ENCODE assay signal across 9 cellular contexts in genomic region chr3:49703443-49703927, GRCh38. TPM values are rescaled to one million over a fixed set of nuclear protein-coding genes. Genes with fewer than 3 reads are reported as not detected.
DNase-seq lines count a peak whose midpoint lies in the region; ATAC-seq and TF ChIP-seq lines count a peak whose summit lies in the region.
"Had no signal": no experiment of that assay in that cellular context is flagged by ENCODE, and none has a peak within 500 bp of the region (broad histone marks: within the 10 kb centered on the region; RNA-seq: fewer than 3 reads in every experiment).

No MANE protein-coding gene starts in this region.

- no peak overlapping the region for H3K27ac ChIP-seq in GM23338 (ENCODE audit: low read depth)

- CTCF ChIA-PET in WTC11 (lab: Charles Lee) = interaction anchor here (0.5 to 3.7 kb wide), 12 partner anchors 9 to 207 kb away, joined by 3 to 49 read pairs (median 6); partner anchors contain the start of genes AMIGO3, GMPPB, INKA1 and IP6K1

- ATAC-seq in GM23338 = peak; percentile 89
- ATAC-seq in WTC11 = peak; percentile 91
- peak; percentile 83 for ATAC-seq in left lobe of liver
- no peak for ATAC-seq in HG03457 (IDR thresholded peaks at IDR 0.05; ENCODE audit: unreplicated experiment)

- peaks cover 24% of the 10 kb centered on the region for H3K27me3 Mint-ChIP-seq in GM23338 (ENCODE audit: insufficient read depth, low read depth, poor library complexity)
- no peaks in the 10 kb centered on the region for H3K27me3 Mint-ChIP-seq in WTC11 (ENCODE audit: low read depth)
- H3K27me3 Mint-ChIP-seq: activated naive CD4-positive, alpha-beta T cell treated with anti-CD3 and anti-CD28 coated beads, Interleukin-2, amount 50 U/mL, for 24 hours had no signal

- no peaks in the 10 kb centered on the region; the same call in 1 of the 2 replicates for H3F3A ChIP-seq in GM23338 (replicated peaks; ENCODE audit: low read depth)

- no peaks in the 10 kb centered on the region for H3K79me2 ChIP-seq in GM23338 (replicated peaks; ENCODE audit: insufficient read depth)

- POLR2A ChIA-PET in WTC11 (lab: Charles Lee) = interaction anchor here (0.6 to 1.0 kb wide), 2 partner anchors 15 to 218 kb away, joined by 3 to 4 read pairs; no protein-coding TSS in a partner anchor

- H3K4me1 Mint-ChIP-seq in GM23338 (peaks cover 18% of the 10 kb centered on the region), WTC11 (peaks cover 16% of the 10 kb centered on the region)
- H3K4me1 Mint-ChIP-seq: activated naive CD4-positive, alpha-beta T cell treated with anti-CD3 and anti-CD28 coated beads, Interleukin-2, amount 50 U/mL, for 24 hours had no signal

- peak; percentile 71 to 93 for TF ChIP-seq CTCF in GM23338 (conservative IDR thresholded peaks at IDR 0.05; ENCODE audit: low read depth in 2 of 2)
- peak; percentile 70 for TF ChIP-seq CTCF in WTC11 (IDR thresholded peaks at IDR 0.05)

- no peaks in the 10 kb centered on the region for H3K36me3 ChIP-seq in GM23338 (ENCODE audit: insufficient read depth)

- H3K36me3 Mint-ChIP-seq in GM23338 (ENCODE audit: low read depth) = peaks cover 15% of the 10 kb centered on the region
- peaks cover 3% of the 10 kb centered on the region for H3K36me3 Mint-ChIP-seq in WTC11

- no peaks in the 10 kb centered on the region for H3K9me3 Mint-ChIP-seq in GM23338
- no peaks in the 10 kb centered on the region for H3K9me3 Mint-ChIP-seq in WTC11
- H3K9me3 Mint-ChIP-seq: activated naive CD4-positive, alpha-beta T cell treated with anti-CD3 and anti-CD28 coated beads, Interleukin-2, amount 50 U/mL, for 24 hours had no signal

- H3K9me2 ChIP-seq in GM23338 (ENCODE audit: insufficient read depth) = no peaks in the 10 kb centered on the region

- H3K4me3 Mint-ChIP-seq in GM23338 (no peak overlapping the region), WTC11 (no peak overlapping the region)
- H3K4me3 Mint-ChIP-seq: activated naive CD4-positive, alpha-beta T cell treated with anti-CD3 and anti-CD28 coated beads, Interleukin-2, amount 50 U/mL, for 24 hours had no signal

- H3K4me2 ChIP-seq in GM23338 = no peak overlapping the region

- DNase-seq in DMS153 treated with DMSO at 0.1 percent for 48 hours (lab: John Stamatoyannopoulos, UW; ENCODE audit: unreplicated experiment) = peak; percentile 1
- DNase-seq in GM23338 (ENCODE audit: low spot score) = peak; percentile 81
- DNase-seq in NCI-H2029 treated with DMSO at 0.1 percent for 48 hours (lab: John Stamatoyannopoulos, UW) = peak; percentile 28
- DNase-seq in WTC11 (ENCODE audit: low spot score) = peak; percentile 75
- DNase-seq in central memory CD4-positive, alpha-beta T cell = peak; percentile 60
- no peak for DNase-seq in left lobe of liver (ENCODE audit: low spot score)
- DNase-seq in stimulated activated CD4-positive, alpha-beta T cell treated with anti-CD3 and anti-CD28 coated beads, TNF-alpha, amount 100 ng/mL, for 4 hours (ENCODE audit: low read depth in 3 of 3) = peak in 2 of 3 experiments; percentile 40 to 50

- H2AFZ ChIP-seq in GM23338 = no peak overlapping the region

- no peak overlapping the region for H3K4me3 ChIP-seq in GM23338

- H3K27ac Mint-ChIP-seq in GM23338 (0 out of 2 replicates have a peak overlapping the region, but pooled peaks have one; percentile 40), WTC11 (no peak overlapping the region; the same call in 1 of the 2 replicates)
- H3K27ac Mint-ChIP-seq: activated naive CD4-positive, alpha-beta T cell treated with anti-CD3 and anti-CD28 coated beads, Interleukin-2, amount 50 U/mL, for 24 hours had no signal

- H3K27me3 ChIP-seq in GM23338 (ENCODE audit: insufficient read depth) = no peaks in the 10 kb centered on the region

- no peaks in the 10 kb centered on the region for H3K4me1 ChIP-seq in GM23338 (ENCODE audit: insufficient read depth)

- peaks cover 5% of the 10 kb centered on the region; the same call in 1 of the 2 replicates for H4K20me1 ChIP-seq in GM23338 (replicated peaks; ENCODE audit: insufficient read depth)

TF ChIP-seq in GM23338, 12 proteins besides CTCF, POLR2A, EP300 and RAD21 (continues in another document):
- TF ChIP-seq POLR2AphosphoS5 (IDR thresholded peaks at IDR 0.05; ENCODE audit: low read depth) (no peak), EZH2 (IDR thresholded peaks at IDR 0.05; ENCODE audit: low read depth, unreplicated experiment) (no peak), STAT1 (IDR thresholded peaks at IDR 0.05; ENCODE audit: unreplicated experiment) (no peak), REST (IDR thresholded peaks at IDR 0.05; ENCODE audit: unreplicated experiment) (no peak), EZH2phosphoT487 (IDR thresholded peaks at IDR 0.05; ENCODE audit: unreplicated experiment) (no peak)

TF ChIP-seq in WTC11, 78 proteins besides CTCF, POLR2A, EP300 and RAD21 (continues in another document):
- no peak for TF ChIP-seq TCF7 (CRISPR knock-in tag; IDR thresholded peaks at IDR 0.05; ENCODE audit: low read depth)
- TF ChIP-seq RELA (CRISPR knock-in tag; IDR thresholded peaks at IDR 0.05; ENCODE audit: borderline replicate concordance) = no peak
- TF ChIP-seq RORB (CRISPR knock-in tag; IDR thresholded peaks at IDR 0.05) = no peak
- TF ChIP-seq MXD4 (CRISPR knock-in tag; IDR thresholded peaks at IDR 0.05; ENCODE audit: borderline replicate concordance) = no peak
- TF ChIP-seq, protein P1, sequence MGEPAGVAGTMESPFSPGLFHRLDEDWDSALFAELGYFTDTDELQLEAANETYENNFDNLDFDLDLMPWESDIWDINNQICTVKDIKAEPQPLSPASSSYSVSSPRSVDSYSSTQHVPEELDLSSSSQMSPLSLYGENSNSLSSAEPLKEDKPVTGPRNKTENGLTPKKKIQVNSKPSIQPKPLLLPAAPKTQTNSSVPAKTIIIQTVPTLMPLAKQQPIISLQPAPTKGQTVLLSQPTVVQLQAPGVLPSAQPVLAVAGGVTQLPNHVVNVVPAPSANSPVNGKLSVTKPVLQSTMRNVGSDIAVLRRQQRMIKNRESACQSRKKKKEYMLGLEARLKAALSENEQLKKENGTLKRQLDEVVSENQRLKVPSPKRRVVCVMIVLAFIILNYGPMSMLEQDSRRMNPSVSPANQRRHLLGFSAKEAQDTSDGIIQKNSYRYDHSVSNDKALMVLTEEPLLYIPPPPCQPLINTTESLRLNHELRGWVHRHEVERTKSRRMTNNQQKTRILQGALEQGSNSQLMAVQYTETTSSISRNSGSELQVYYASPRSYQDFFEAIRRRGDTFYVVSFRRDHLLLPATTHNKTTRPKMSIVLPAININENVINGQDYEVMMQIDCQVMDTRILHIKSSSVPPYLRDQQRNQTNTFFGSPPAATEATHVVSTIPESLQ (CRISPR knock-in tag; IDR thresholded peaks at IDR 0.05) = no peak
- TF ChIP-seq ATF1 (CRISPR knock-in tag; IDR thresholded peaks at IDR 0.05) = no peak
- no peak for TF ChIP-seq ZNF219 (CRISPR knock-in tag; IDR thresholded peaks at IDR 0.05; ENCODE audit: borderline replicate concordance)
- no peak for TF ChIP-seq JUN (CRISPR knock-in tag; IDR thresholded peaks at IDR 0.05)
- TF ChIP-seq AR (CRISPR knock-in tag; IDR thresholded peaks at IDR 0.05) = no peak
- TF ChIP-seq SP1 (CRISPR knock-in tag; conservative IDR thresholded peaks at IDR 0.05) = no peak
- TF ChIP-seq SOX15 (CRISPR knock-in tag; IDR thresholded peaks at IDR 0.05) = no peak
- no peak for TF ChIP-seq NFATC4 (CRISPR knock-in tag; IDR thresholded peaks at IDR 0.05)

RNA-seq across cellular contexts. Expression of gene RNF123, which starts 14.1 kb away (rescaled TPM):
- 24.4 and 32.5 TPM in 2 replicates for total RNA-seq in GM23338 (2014; rRNA removed; shearing (Covaris generic))
- polyA plus RNA-seq in GM23338 (2016; fragmentation: Nextera tagmentation; extraction: Ambion mirVana) = 13.2 and 14.6 TPM in 2 replicates
- 45.5 to 47.1 TPM (median 46.8 TPM) in 3 replicates for total RNA-seq in WTC11 (2021)
- total RNA-seq in left lobe of liver = 59.4 TPM

RNA-seq across cellular contexts. Expression of gene MST1, which starts 14.2 kb away (rescaled TPM):
- total RNA-seq in GM23338 (2014; rRNA removed; shearing (Covaris generic)) = 8.7 and 11.1 TPM in 2 replicates
- 5.0 and 5.9 TPM in 2 replicates for polyA plus RNA-seq in GM23338 (2016; fragmentation: Nextera tagmentation; extraction: Ambion mirVana)
- total RNA-seq in WTC11 (2021) (13.8 to 17.2 TPM (median 17.2 TPM) in 3 replicates), left lobe of liver (838 TPM)

RNA-seq across cellular contexts. Expression of gene AMIGO3, which starts 16.0 kb away (rescaled TPM):
- 8.2 and 10.4 TPM in 2 replicates for total RNA-seq in GM23338 (2014; rRNA removed; shearing (Covaris generic))
- 2.9 and 3.5 TPM in 2 replicates for polyA plus RNA-seq in GM23338 (2016; fragmentation: Nextera tagmentation; extraction: Ambion mirVana)
- 3.9 to 5.3 TPM (median 4.3 TPM) in 3 replicates for total RNA-seq in WTC11 (2021)
- total RNA-seq in left lobe of liver = not detected

RNA-seq across cellular contexts. Expression of gene GMPPB, which starts 20.3 kb away (rescaled TPM):
- total RNA-seq in GM23338 (2014; rRNA removed; shearing (Covaris generic)) = 29.4 and 36.1 TPM in 2 replicates
- 7.8 and 10.2 TPM in 2 replicates for polyA plus RNA-seq in GM23338 (2016; fragmentation: Nextera tagmentation; extraction: Ambion mirVana)
- total RNA-seq in WTC11 (2021) (23.7 to 28.7 TPM (median 28.0 TPM) in 3 replicates), left lobe of liver (38.0 TPM)

RNA-seq across cellular contexts. Expression of gene APEH, which starts 29.3 kb away (rescaled TPM):
- 202 and 264 TPM in 2 replicates for total RNA-seq in GM23338 (2014; rRNA removed; shearing (Covaris generic))
- polyA plus RNA-seq in GM23338 (2016; fragmentation: Nextera tagmentation; extraction: Ambion mirVana) = 170 and 178 TPM in 2 replicates
- total RNA-seq in WTC11 (2021) (270 to 276 TPM (median 273 TPM) in 3 replicates), left lobe of liver (74.4 TPM)

Comparison
In these comparisons a context has a peak if more than half of its experiments do, and no peak if none do; other contexts are left out.
1. RNA of gene MST1, which starts 14.2 kb away (total RNA-seq): 838 TPM in left lobe of liver (single experiment); 13.8 to 17.2 TPM in WTC11 and 8.7 to 11.1 TPM in GM23338; every median in the first group is over 10 times any median in the second.